In genomic region chrX:53188763-53189162, GRCh38 we compare ENCODE assay signal across 10 cellular contexts. TPM values are rescaled to one million over a fixed set of nuclear protein-coding genes. Genes with fewer than 3 reads are reported as not detected.
A peak's percentile ranks its signal among the peaks of the same experiment; 100 is the strongest.
DNase-seq lines count a peak whose midpoint lies in the region; ATAC-seq and TF ChIP-seq lines count a peak whose summit lies in the region.
"Had no signal": no experiment of that assay in that cellular context is flagged by ENCODE, and none has a peak within 500 bp of the region (broad histone marks: within the 10 kb centered on the region; RNA-seq: fewer than 3 reads in every experiment).

No MANE protein-coding gene starts in this region.

- H3K36me3 Mint-ChIP-seq in activated T-helper 17 cell treated with anti-CD3 and anti-CD28 coated beads, Interleukin-2, amount 50 U/mL, for 72 hours (ENCODE audit: low read depth): peaks cover 7% of the 10 kb centered on the region

- peak overlapping the region; percentile 17 for H3K4me3 Mint-ChIP-seq in activated T-helper 17 cell treated with anti-CD3 and anti-CD28 coated beads, Interleukin-2, amount 50 U/mL, for 72 hours
- H3K4me3 Mint-ChIP-seq: activated CD4-positive, alpha-beta T cell treated with anti-CD3 and anti-CD28 coated beads, Interleukin-2, amount 10 ng/mL, durations not matched to agents 24 days and 14 days had no signal

- H3K4me1 ChIP-seq in suprapubic skin: no peaks in the 10 kb centered on the region

- H3K27me3 Mint-ChIP-seq in activated T-helper 17 cell treated with anti-CD3 and anti-CD28 coated beads, Interleukin-2, amount 50 U/mL, for 72 hours: no peaks in the 10 kb centered on the region
- H3K27me3 Mint-ChIP-seq: activated CD4-positive, alpha-beta T cell treated with anti-CD3 and anti-CD28 coated beads, Interleukin-2, amount 10 ng/mL, durations not matched to agents 24 days and 14 days had no signal

- no peaks in the 10 kb centered on the region for H3K9me3 Mint-ChIP-seq in activated T-helper 17 cell treated with anti-CD3 and anti-CD28 coated beads, Interleukin-2, amount 50 U/mL, for 72 hours
- H3K9me3 Mint-ChIP-seq: activated CD4-positive, alpha-beta T cell treated with anti-CD3 and anti-CD28 coated beads, Interleukin-2, amount 10 ng/mL, durations not matched to agents 24 days and 14 days had no signal

- ATAC-seq in HG02973 (IDR thresholded peaks at IDR 0.05; ENCODE audit: unreplicated experiment): peak; percentile 66
- peak; percentile 78 for ATAC-seq in activated T-helper 17 cell treated with anti-CD3 and anti-CD28 coated beads, Interleukin-2, amount 50 U/mL, for 72 hours (replicated peaks)

- H3K4me3 ChIP-seq in suprapubic skin: no peak overlapping the region

- TF ChIP-seq POLR2A in suprapubic skin (IDR thresholded peaks at IDR 0.05): no peak

- no peaks in the 10 kb centered on the region for H3K4me1 Mint-ChIP-seq in activated T-helper 17 cell treated with anti-CD3 and anti-CD28 coated beads, Interleukin-2, amount 50 U/mL, for 72 hours

- H3K27ac Mint-ChIP-seq in activated T-helper 17 cell treated with anti-CD3 and anti-CD28 coated beads, Interleukin-2, amount 50 U/mL, for 72 hours: peak overlapping the region; percentile 59
- H3K27ac Mint-ChIP-seq: activated CD4-positive, alpha-beta T cell treated with anti-CD3 and anti-CD28 coated beads, Interleukin-2, amount 10 ng/mL, durations not matched to agents 24 days and 14 days had no signal

- WGBS in suprapubic skin: 92% methylated on average over 2 of the region's 2 CpGs

- no peaks in the 10 kb centered on the region for H3K27me3 ChIP-seq in suprapubic skin

- in situ Hi-C loops in G401 (cut with HindIII; ENCODE audit: low sequenced_read_pairs): no loop called here

- peak; percentile 4 for DNase-seq in activated CD8-positive, alpha-beta memory T cell treated with anti-CD3 and anti-CD28 coated beads, Interleukin-2, amount 50 U/mL, for 24 hours (ENCODE audit: extremely low read depth)
- no peak for DNase-seq in activated CD8-positive, alpha-beta memory T cell treated with anti-CD3 and anti-CD28 coated beads for 24 hours
- DNase-seq in stimulated activated CD8-positive, alpha-beta memory T cell treated with anti-CD3 and anti-CD28 coated beads, Interleukin-2, amount 100 ng/mL, for 48 hours (ENCODE audit: low read depth in 2 of 2): peak; percentile 22 to 23
- DNase-seq in superior temporal gyrus (ENCODE audit: extremely low spot score) (no peak), G401 (ENCODE audit: low spot score) (no peak), suprapubic skin (ENCODE audit: low spot score in 2 of 2) (no peak)
- DNase-seq: activated CD4-positive, alpha-beta T cell treated with anti-CD3 and anti-CD28 coated beads, Interleukin-2, amount 10 ng/mL, durations not matched to agents 24 days and 14 days; NCI-H510A treated with DMSO at 0.1 percent for 48 hours had no signal

- TF ChIP-seq CTCF in suprapubic skin (IDR thresholded peaks at IDR 0.05): no peak

- TF ChIP-seq EP300 in suprapubic skin (IDR thresholded peaks at IDR 0.05): no peak

- no peak overlapping the region for H3K27ac ChIP-seq in suprapubic skin

- H3K36me3 ChIP-seq in suprapubic skin: peaks cover 19% of the 10 kb centered on the region

- H3K9me3 ChIP-seq in suprapubic skin: no peaks in the 10 kb centered on the region

RNA-seq across cellular contexts. Expression of gene KDM5C, which starts 36.2 kb away (rescaled TPM):
- total RNA-seq in activated T-helper 17 cell treated with anti-CD3 and anti-CD28 coated beads, Interleukin-2, amount 50 U/mL, for 72 hours: 100 to 1,000 TPM in 1 of 2 donors, 10 to 100 TPM in 1; 93.3 to 147 TPM
- total RNA-seq in G401 (2014; rRNA removed; shearing (Covaris generic)): 69.8 and 76.3 TPM in 2 replicates
- 100 to 1,000 TPM; 126 to 318 (median 160) TPM for total RNA-seq in suprapubic skin

Comparison
In these comparisons a context has a peak if more than half of its experiments do, and no peak if none do; other contexts are left out.
1. DNase-seq: peak in activated CD8-positive, alpha-beta memory T cell treated with anti-CD3 and anti-CD28 coated beads, Interleukin-2, amount 50 U/mL, for 24 hours (single experiment) and stimulated activated CD8-positive, alpha-beta memory T cell treated with anti-CD3 and anti-CD28 coated beads, Interleukin-2, amount 100 ng/mL, for 48 hours (2 of 2); none in activated CD8-positive, alpha-beta memory T cell treated with anti-CD3 and anti-CD28 coated beads for 24 hours (single experiment), superior temporal gyrus (single experiment), G401 (single experiment) and suprapubic skin (0 of 2).